Comparison of ENCODE assay signal across 13 cellular contexts in genomic region chr6:5782783-5783567, GRCh38.
A peak's percentile ranks its signal among the peaks of the same experiment; 100 is the strongest.
DNase-seq lines count a peak whose midpoint lies in the region; ATAC-seq and TF ChIP-seq lines count a peak whose summit lies in the region.
"Had no signal": no experiment of that assay in that cellular context is flagged by ENCODE, and none has a peak within 500 bp of the region (broad histone marks: within the 10 kb centered on the region; RNA-seq: fewer than 3 reads in every experiment).

No MANE protein-coding gene starts in this region.

- H3K4me1 Mint-ChIP-seq in Calu3 (ENCODE audit: low read depth, unreplicated experiment), result no peaks in the 10 kb centered on the region
- H3K4me1 Mint-ChIP-seq in activated CD4-positive, alpha-beta memory T cell treated with anti-CD3 and anti-CD28 coated beads for 36 hours (ENCODE audit: low read depth), result peaks cover 2% of the 10 kb centered on the region

- DNase-seq in Calu3 (peak; percentile 7), NCI-H1105 treated with DMSO at 0.1 percent for 48 hours (lab: John Stamatoyannopoulos, UW) (peak; percentile 87), cerebellar nuclear complex (lab: John Stamatoyannopoulos, UW) (peak; percentile 60 to 65), mucosa of descending colon (peak; percentile 94 to 96 (median 95))
- no peak for DNase-seq in activated CD4-positive, alpha-beta memory T cell treated with anti-CD3 and anti-CD28 coated beads for 36 hours
- no peak for DNase-seq in activated CD4-positive, CD25-positive, alpha-beta regulatory T cell (lab: John Stamatoyannopoulos, UW)
- DNase-seq: activated CD8-positive, alpha-beta memory T cell treated with anti-CD3 and anti-CD28 coated beads, Interleukin-2, amount 50 U/mL, for 4 hours; glutamatergic neuron; naive B cell; NCI-H226 had no signal

- POLR2A ChIA-PET in activated CD4-positive, alpha-beta memory T cell treated with anti-CD3 and anti-CD28 coated beads for 36 hours (lab: Charles Lee), result no interaction called here

- peak; percentile 96 for ATAC-seq in mucosa of descending colon
- no peak for ATAC-seq in activated CD4-positive, CD25-positive, alpha-beta regulatory T cell treated with anti-CD3 and anti-CD28 coated beads, Interleukin-2, amount 50 U/mL, for 24 hours
- no peak for ATAC-seq in GM21717 (IDR thresholded peaks at IDR 0.05; ENCODE audit: unreplicated experiment)

- H3K9me3 ChIP-seq in mucosa of descending colon, result no peaks in the 10 kb centered on the region

- intact Hi-C loops in Calu3 (cut with micrococcal nuclease; ENCODE audit: unreplicated experiment), result no loop called here
- intact Hi-C loops in mucosa of descending colon (cut with DNase I, micrococcal nuclease), result no loop called here
- intact Hi-C loops in activated CD4-positive, alpha-beta memory T cell treated with anti-CD3 and anti-CD28 coated beads for 36 hours (cut with micrococcal nuclease), result no loop called here

- no peaks in the 10 kb centered on the region for H3K9me3 Mint-ChIP-seq in Calu3 (ENCODE audit: low read depth, unreplicated experiment)
- H3K9me3 Mint-ChIP-seq in activated CD4-positive, alpha-beta memory T cell treated with anti-CD3 and anti-CD28 coated beads for 36 hours, result no peaks in the 10 kb centered on the region
- H3K9me3 Mint-ChIP-seq: type B pancreatic cell had no signal

- CTCF ChIA-PET in Calu3 (lab: Charles Lee), result no interaction called here
- CTCF ChIA-PET in activated CD4-positive, alpha-beta memory T cell treated with anti-CD3 and anti-CD28 coated beads for 36 hours (lab: Charles Lee), result no interaction called here

- no TSS peak for BruUV-seq in Calu3 (replicated peaks; lab: Mats Ljungman, UMichigan)

- peaks cover 11% of the 10 kb centered on the region for H3K4me1 ChIP-seq in mucosa of descending colon (ENCODE audit: low read depth)

- H3K36me3 ChIP-seq in mucosa of descending colon (ENCODE audit: low read depth), result no peaks in the 10 kb centered on the region

- TF ChIP-seq CTCF in Calu3 (IDR thresholded peaks at IDR 0.05; ENCODE audit: unreplicated experiment) (no peak), mucosa of descending colon (IDR thresholded peaks at IDR 0.05) (no peak)

- no peak overlapping the region for H3K27ac Mint-ChIP-seq in Calu3 (ENCODE audit: unreplicated experiment)
- no peak overlapping the region for H3K27ac Mint-ChIP-seq in activated CD4-positive, alpha-beta memory T cell treated with anti-CD3 and anti-CD28 coated beads for 36 hours
- H3K27ac Mint-ChIP-seq: naive B cell, type B pancreatic cell had no signal

- no peaks in the 10 kb centered on the region for H3K36me3 Mint-ChIP-seq in Calu3 (ENCODE audit: insufficient read depth, unreplicated experiment)
- H3K36me3 Mint-ChIP-seq in activated CD4-positive, alpha-beta memory T cell treated with anti-CD3 and anti-CD28 coated beads for 36 hours, result no peaks in the 10 kb centered on the region
- H3K36me3 Mint-ChIP-seq: type B pancreatic cell had no signal

- H3K27me3 Mint-ChIP-seq in Calu3 (ENCODE audit: unreplicated experiment), result no peaks in the 10 kb centered on the region
- no peaks in the 10 kb centered on the region for H3K27me3 Mint-ChIP-seq in activated CD4-positive, alpha-beta memory T cell treated with anti-CD3 and anti-CD28 coated beads for 36 hours

- no peak overlapping the region for H3K4me3 Mint-ChIP-seq in Calu3 (ENCODE audit: low read depth, unreplicated experiment)
- H3K4me3 Mint-ChIP-seq in activated CD4-positive, alpha-beta memory T cell treated with anti-CD3 and anti-CD28 coated beads for 36 hours, result no peak overlapping the region
- H3K4me3 Mint-ChIP-seq: type B pancreatic cell had no signal

- H3K4me3 ChIP-seq in mucosa of descending colon, result no peak overlapping the region

Comparison
In these comparisons a context has a peak if more than half of its experiments do, and no peak if none do; other contexts are left out.
1. DNase-seq: peak in Calu3 (single experiment), NCI-H1105 treated with DMSO at 0.1 percent for 48 hours (single experiment), cerebellar nuclear complex (2 of 2) and mucosa of descending colon (3 of 3); none in activated CD4-positive, alpha-beta memory T cell treated with anti-CD3 and anti-CD28 coated beads for 36 hours (single experiment) and activated CD4-positive, CD25-positive, alpha-beta regulatory T cell (0 of 4).